30 cellular contexts compared by ENCODE assay signal in the genomic region with DNA sequence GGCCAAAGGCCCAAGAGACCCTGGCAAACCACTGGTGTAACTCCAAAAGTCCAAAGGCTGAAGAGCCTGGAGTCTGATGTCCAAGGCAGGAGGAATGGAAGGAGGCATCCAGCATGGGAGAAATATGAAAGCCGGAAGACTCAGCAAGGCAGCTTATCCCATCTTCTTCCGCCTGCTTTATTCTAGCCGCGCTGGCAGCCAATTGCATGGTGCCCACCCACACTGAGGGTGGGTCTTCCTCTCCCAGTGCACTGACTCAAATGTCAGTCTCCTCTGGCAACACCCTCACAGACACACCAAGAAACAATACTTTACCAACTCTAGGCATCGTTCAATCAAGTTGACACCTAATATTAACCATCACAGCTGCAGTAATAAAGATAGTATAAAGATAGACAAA. TPM values are rescaled to one million over a fixed set of nuclear protein-coding genes. Genes with fewer than 3 reads are reported as not detected.
DNase-seq lines count a peak whose midpoint lies in the region; ATAC-seq and TF ChIP-seq lines count a peak whose summit lies in the region.
"Had no signal": no experiment of that assay in that cellular context is flagged by ENCODE, and none has a peak within 500 bp of the region (broad histone marks: within the 10 kb centered on the region; RNA-seq: fewer than 3 reads in every experiment).

No MANE protein-coding gene starts in this region.

- no peak for ATAC-seq in RWPE2 (ENCODE audit: low read depth)
- no peak for ATAC-seq in GM19455 (IDR thresholded peaks at IDR 0.05; ENCODE audit: unreplicated experiment)
- ATAC-seq: A549; CD8-positive, alpha-beta T cell had no signal

- H3K36me3 ChIP-seq in RWPE2 (ENCODE audit: low read depth), result no peaks in the 10 kb centered on the region
- H3K36me3 ChIP-seq: BE2C; BLaER1; BLaER1 treated with 17β-estradiol and CSF1 and Interleukin-3, amounts not matched to agents 10 nM and 100 nM had no signal

- DNase-seq in Daoy (ENCODE audit: low read depth), result peak; percentile 13
- no peak for DNase-seq in RWPE2 (ENCODE audit: low spot score)
- DNase-seq in LoVo (ENCODE audit: low spot score), result no peak
- DNase-seq: 8988T; ACHN; AML-193; BE2C; C1 segment of cervical spinal cord; Caco-2; Calu3; CD4-positive, alpha-beta memory T cell; CD4-positive, alpha-beta T cell; CD4-positive, CD25-positive, alpha-beta regulatory T cell; CD8-positive, alpha-beta memory T cell; CD8-positive, alpha-beta T cell; COR-L47; DMS 273 treated with DMSO at 0.1 percent for 48 hours; DMS153; DMS53; DMS79; DMS79 treated with DMSO at 0.1 percent for 48 hours; DND-41; EL had no signal

- no peak for TF ChIP-seq CTCF in RWPE2 (IDR thresholded peaks at IDR 0.05; ENCODE audit: poor library complexity, severe bottlenecking)

- peaks cover 7% of the 10 kb centered on the region for H3K4me1 ChIP-seq in RWPE2 (ENCODE audit: insufficient read depth, poor library complexity, severe bottlenecking)
- H3K4me1 ChIP-seq: A549; BE2C; BLaER1; BLaER1 treated with 17β-estradiol and CSF1 and Interleukin-3, amounts not matched to agents 10 nM and 100 nM; Caco-2 had no signal

- H3K9me3 ChIP-seq in RWPE2 (ENCODE audit: severe bottlenecking), result no peaks in the 10 kb centered on the region
- H3K9me3 ChIP-seq: A549, BE2C, Caco-2 had no signal

- H3K27me3 ChIP-seq in RWPE2 (ENCODE audit: insufficient read depth, poor library complexity, severe bottlenecking), result no peaks in the 10 kb centered on the region
- H3K27me3 ChIP-seq: BE2C; BLaER1; BLaER1 treated with 17β-estradiol and CSF1 and Interleukin-3, amounts not matched to agents 10 nM and 100 nM had no signal

- no peak overlapping the region for H3K4me3 ChIP-seq in RWPE2 (ENCODE audit: severe bottlenecking)
- H3K4me3 ChIP-seq: A549; BLaER1; BLaER1 treated with 17β-estradiol and CSF1 and Interleukin-3, amounts not matched to agents 10 nM and 100 nM had no signal

- peak overlapping the region; percentile 37 for H3K27ac ChIP-seq in RWPE2 (ENCODE audit: poor library complexity, severe bottlenecking)
- H3K27ac ChIP-seq: 22Rv1; A549; BLaER1; BLaER1 treated with 17β-estradiol and CSF1 and Interleukin-3, amounts not matched to agents 10 nM and 100 nM; C4-2B had no signal

RNA-seq across cellular contexts. Expression of gene MAPK4, which starts 34.1 kb away (rescaled TPM):
- 0.17 TPM in 1 of 2 replicates, not detected in the other for total RNA-seq in Daoy (2014; rRNA removed; shearing (Covaris generic))
- total RNA-seq: B cell; Calu3; CD4-positive, alpha-beta memory T cell; CD4-positive, alpha-beta T cell; CD4-positive, CD25-positive, alpha-beta regulatory T cell; CD8-positive, alpha-beta memory T cell; CD8-positive, alpha-beta T cell had no signal
